In genomic region chr18:7084766-7085080, GRCh38 we compare ENCODE assay signal across 15 cellular contexts. TPM values are rescaled to one million over a fixed set of nuclear protein-coding genes. Genes with fewer than 3 reads are reported as not detected.
DNase-seq lines count a peak whose midpoint lies in the region; ATAC-seq, FAIRE-seq and TF ChIP-seq lines count a peak whose summit lies in the region.
"Had no signal": no experiment of that assay in that cellular context is flagged by ENCODE, and none has a peak within 500 bp of the region (broad histone marks: within the 10 kb centered on the region; RNA-seq: fewer than 3 reads in every experiment).

No MANE protein-coding gene starts in this region.

- ATAC-seq in foreskin keratinocyte (peak; percentile 81), left ventricle myocardium superior (no peak)
- ATAC-seq: activated CD4-positive, CD25-positive, alpha-beta regulatory T cell treated with anti-CD3 and anti-CD28 coated beads, Interleukin-2, amount 50 U/mL, for 24 hours had no signal

- no peak overlapping the region for H3K4me3 ChIP-seq in Caco-2 (ENCODE audit: low read depth, low read length)
- no peak overlapping the region for H3K4me3 ChIP-seq in astrocyte (ENCODE audit: insufficient read depth, low read depth, low read length)
- H3K4me3 ChIP-seq in sigmoid colon: no peak overlapping the region
- H3K4me3 ChIP-seq in dorsolateral prefrontal cortex: no peak overlapping the region

- H3K4me2 ChIP-seq in astrocyte (ENCODE audit: low read length): peak overlapping the region; percentile 63

- BruUV-seq in Caco-2 (replicated peaks; lab: Mats Ljungman, UMichigan): no TSS peak

- H3K27me3 Mint-ChIP-seq in Caco-2 (ENCODE audit: insufficient read depth, unreplicated experiment) (no peaks in the 10 kb centered on the region), astrocyte (ENCODE audit: low read depth, unreplicated experiment) (no peaks in the 10 kb centered on the region)
- H3K27me3 Mint-ChIP-seq: CD8-positive, alpha-beta memory T cell had no signal

- no peak for TF ChIP-seq EP300 in sigmoid colon (IDR thresholded peaks at IDR 0.05)

- H3K4me1 Mint-ChIP-seq in Caco-2 (ENCODE audit: low read depth, unreplicated experiment) (no peaks in the 10 kb centered on the region), astrocyte (ENCODE audit: low read depth, unreplicated experiment) (peaks cover 17% of the 10 kb centered on the region)
- H3K4me1 Mint-ChIP-seq: CD8-positive, alpha-beta memory T cell had no signal

- H3K36me3 Mint-ChIP-seq in Caco-2 (ENCODE audit: insufficient read depth, unreplicated experiment) (no peaks in the 10 kb centered on the region), astrocyte (ENCODE audit: low read depth, unreplicated experiment) (no peaks in the 10 kb centered on the region)
- H3K36me3 Mint-ChIP-seq: CD8-positive, alpha-beta memory T cell had no signal

- no peak for TF ChIP-seq CTCF in Caco-2 (IDR thresholded peaks at IDR 0.05; ENCODE audit: insufficient read depth in 1 of 2, low read depth in 1 of 2, low read length in 1 of 2, severe bottlenecking in 1 of 2, unreplicated experiment in 1 of 2)
- TF ChIP-seq CTCF in astrocyte (IDR thresholded peaks at IDR 0.05; ENCODE audit: insufficient read depth, low read depth, low read length): no peak
- TF ChIP-seq CTCF in foreskin keratinocyte (conservative IDR thresholded peaks at IDR 0.05): no peak
- TF ChIP-seq CTCF in sigmoid colon (IDR thresholded peaks at IDR 0.05): no peak
- TF ChIP-seq CTCF in dorsolateral prefrontal cortex (IDR thresholded peaks at IDR 0.05 in 54 of 56, conservative IDR thresholded peaks at IDR 0.05 in 2 of 56; ENCODE audit: low read depth in 1 of 56, partially characterized antibody in 56 of 56): no peak

- H3K27me3 ChIP-seq in Caco-2 (replicated peaks; ENCODE audit: control insufficient read depth, insufficient read depth, low read length) (no peaks in the 10 kb centered on the region), astrocyte (ENCODE audit: insufficient read depth, low read length) (no peaks in the 10 kb centered on the region), foreskin keratinocyte (no peaks in the 10 kb centered on the region), sigmoid colon (no peaks in the 10 kb centered on the region), dorsolateral prefrontal cortex (peaks cover 0 to 22% (median 0%) of the 10 kb centered on the region in 45 donors)

- H3K4me1 ChIP-seq in Caco-2 (peaks cover 6% of the 10 kb centered on the region), astrocyte (ENCODE audit: insufficient read depth, low read length) (peaks cover 13% of the 10 kb centered on the region), foreskin keratinocyte (peaks cover 14% of the 10 kb centered on the region), sigmoid colon (peaks cover 0 to 23% (median 16%) of the 10 kb centered on the region in 4 donors)

- CTCF ChIA-PET in Caco-2 (lab: Charles Lee): no interaction called here

- no peaks in the 10 kb centered on the region for H4K20me1 ChIP-seq in astrocyte (ENCODE audit: insufficient read depth, low read length)

- H3K36me3 ChIP-seq in Caco-2 (ENCODE audit: control insufficient read depth, insufficient read depth, low read length) (no peaks in the 10 kb centered on the region), astrocyte (ENCODE audit: insufficient read depth, low read length) (no peaks in the 10 kb centered on the region), sigmoid colon (no peaks in the 10 kb centered on the region)

- FAIRE-seq in astrocyte (lab: Jason Lieb, UNC): no peak

- H3K4me3 Mint-ChIP-seq in Caco-2 (ENCODE audit: unreplicated experiment): no peak overlapping the region
- no peak overlapping the region for H3K4me3 Mint-ChIP-seq in astrocyte (ENCODE audit: unreplicated experiment)
- H3K4me3 Mint-ChIP-seq: CD8-positive, alpha-beta memory T cell had no signal

- peak overlapping the region; percentile 86 for H3K27ac ChIP-seq in astrocyte (ENCODE audit: low read depth, low read length)
- H3K27ac ChIP-seq in foreskin keratinocyte: peak overlapping the region; percentile 78
- H3K27ac ChIP-seq in sigmoid colon: peak overlapping the region; percentile 42 to 81 (median 56)
- H3K27ac ChIP-seq in dorsolateral prefrontal cortex: peak overlapping the region in 10 of 59 donors; percentile 1 to 75 (median 16)
- H3K27ac ChIP-seq: HL-60 had no signal

- H3K9ac ChIP-seq in astrocyte (ENCODE audit: low read length): peak overlapping the region; percentile 58

- H3K79me2 ChIP-seq in astrocyte (ENCODE audit: insufficient read depth, low read length): no peaks in the 10 kb centered on the region

- TF ChIP-seq POLR2A in sigmoid colon (IDR thresholded peaks at IDR 0.05): no peak

- intact Hi-C loops in Caco-2 (cut with micrococcal nuclease; ENCODE audit: unreplicated experiment): no loop called here
- intact Hi-C loops in sigmoid colon (cut with DNase I): no loop called here
- intact Hi-C loops in dorsolateral prefrontal cortex (cut with DNase I): no loop called here
- intact Hi-C loops in left ventricle myocardium superior (cut with micrococcal nuclease): no loop called here

- POLR2A ChIA-PET in Caco-2 (lab: Charles Lee): interaction anchor here (0.6 kb wide), 1 partner anchor 52 kb away, joined by 3 read pairs; no protein-coding TSS in a partner anchor

- H3K9me3 Mint-ChIP-seq in Caco-2 (ENCODE audit: unreplicated experiment): no peaks in the 10 kb centered on the region
- H3K9me3 Mint-ChIP-seq in astrocyte (ENCODE audit: unreplicated experiment): no peaks in the 10 kb centered on the region

- H2AFZ ChIP-seq in astrocyte (ENCODE audit: low read depth, low read length): no peak overlapping the region

- H3K27ac Mint-ChIP-seq in Caco-2 (ENCODE audit: unreplicated experiment) (peak overlapping the region; percentile 48), astrocyte (ENCODE audit: unreplicated experiment) (peak overlapping the region; percentile 92)
- H3K27ac Mint-ChIP-seq: CD8-positive, alpha-beta memory T cell had no signal

- H3K9me3 ChIP-seq in Caco-2 (no peaks in the 10 kb centered on the region), astrocyte (ENCODE audit: insufficient read depth, low read depth, low read length) (no peaks in the 10 kb centered on the region), sigmoid colon (no peaks in the 10 kb centered on the region)

- DNase-seq in Caco-2 (no peak), astrocyte (ENCODE audit: low read depth) (peak; percentile 94), foreskin keratinocyte (peak; percentile 75 to 87), sigmoid colon (no peak), NCI-H82 (lab: John Stamatoyannopoulos, UW) (no peak), DMS 273 treated with DMSO at 0.1 percent for 48 hours (lab: John Stamatoyannopoulos, UW) (no peak), dorsolateral prefrontal cortex (no peak), left ventricle myocardium superior (no peak)
- DNase-seq: CD8-positive, alpha-beta memory T cell; effector CD4-positive, alpha-beta T cell; left cardiac atrium; NCI-H1092 treated with DMSO at 0.1 percent for 48 hours; NCI-H69 had no signal

RNA-seq across cellular contexts. Expression of gene LAMA1, which starts 32.9 kb away (rescaled TPM):
- 122 and 129 TPM in 2 replicates for total RNA-seq in Caco-2 (2022)
- total RNA-seq in astrocyte: 17.4 and 18.3 TPM in 2 replicates
- 1.5 and 7.5 TPM in 2 replicates for total RNA-seq in foreskin keratinocyte
- polyA plus RNA-seq in foreskin keratinocyte: 0.96 and 5.4 TPM in 2 replicates
- total RNA-seq in sigmoid colon: 1 to 10 TPM in 1 of 4 donors, under 1 TPM in 3; 0.27 to 1.4 (median 0.69) TPM
- polyA plus RNA-seq in sigmoid colon: 10 to 100 TPM in 1 of 3 donors, 1 to 10 TPM in 2; 1.8 to 19.2 (median 7.2) TPM
- 10 to 100 TPM in 16 of 120 experiments, 1 to 10 TPM in 104; 2.0 to 25.4 (median 6.1) TPM for total RNA-seq in dorsolateral prefrontal cortex
- 0.17 TPM for total RNA-seq in left ventricle myocardium superior
- total RNA-seq: CD8-positive, alpha-beta memory T cell had no signal
- polyA plus RNA-seq: CD8-positive, alpha-beta memory T cell had no signal

Comparison
In these comparisons a context has a peak if more than half of its experiments do, and no peak if none do; other contexts are left out.
1. DNase-seq: peak in astrocyte (single experiment) and foreskin keratinocyte (2 of 2); none in Caco-2 (0 of 2), sigmoid colon (single experiment), NCI-H82 (single experiment), DMS 273 treated with DMSO at 0.1 percent for 48 hours (single experiment), dorsolateral prefrontal cortex (0 of 10) and left ventricle myocardium superior (single experiment).